ENCODE assay signal across 12 cellular contexts in the genomic region with DNA sequence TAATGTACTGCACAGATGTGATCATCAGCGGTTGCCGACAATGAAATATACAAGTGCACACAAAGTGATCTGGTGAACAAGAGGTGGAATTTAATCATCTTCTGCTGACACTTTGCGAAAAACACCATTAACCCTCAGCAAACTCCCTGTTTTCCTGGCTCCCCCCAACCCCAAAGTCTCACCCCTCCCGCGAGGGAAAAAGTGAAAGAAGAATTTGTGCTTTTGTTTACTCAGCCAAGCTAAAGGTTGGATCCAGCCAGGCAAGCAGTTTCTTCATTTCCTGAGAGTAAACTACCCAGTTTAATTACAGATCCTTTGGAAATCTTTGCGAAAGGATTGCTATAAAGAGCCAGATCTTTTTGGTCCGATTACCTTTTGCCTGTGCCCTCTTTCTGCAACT. TPM values are rescaled to one million over a fixed set of nuclear protein-coding genes. Genes with fewer than 3 reads are reported as not detected.
DNase-seq lines count a peak whose midpoint lies in the region; ATAC-seq and TF ChIP-seq lines count a peak whose summit lies in the region.
"Had no signal": no experiment of that assay in that cellular context is flagged by ENCODE, and none has a peak within 500 bp of the region (broad histone marks: within the 10 kb centered on the region; RNA-seq: fewer than 3 reads in every experiment).

No MANE protein-coding gene starts in this region.

- peak overlapping the region; percentile 59 for H3K27ac Mint-ChIP-seq in neural progenitor cell
- no peak overlapping the region for H3K27ac Mint-ChIP-seq in activated CD8-positive, alpha-beta memory T cell treated with anti-CD3 and anti-CD28 coated beads, Interleukin-2, amount 10 ng/mL, durations not matched to agents 7 days and 5 days

- DNase-seq in AG10803 (ENCODE audit: low read depth) = no peak
- DNase-seq in dorsolateral prefrontal cortex = no peak
- DNase-seq in neural progenitor cell (ENCODE audit: low spot score) = no peak
- DNase-seq in GM10266 (ENCODE audit: extremely low spot score) = no peak
- no peak for DNase-seq in activated CD8-positive, alpha-beta memory T cell treated with anti-CD3 and anti-CD28 coated beads, Interleukin-2, amount 10 ng/mL, durations not matched to agents 7 days and 5 days
- DNase-seq: activated gamma-delta T cell, mesendoderm, NCI-H510A treated with DMSO at 0.1 percent for 48 hours had no signal

- H3K9me3 ChIP-seq in HUES48 (ENCODE audit: control insufficient read depth, insufficient read depth, low read length) (no peaks in the 10 kb centered on the region), neural progenitor cell (ENCODE audit: low read depth) (no peaks in the 10 kb centered on the region)
- H3K9me3 ChIP-seq: HAP-1 had no signal

- H3K27me3 Mint-ChIP-seq in neural progenitor cell (ENCODE audit: insufficient read depth, low read depth) = peaks cover 5% of the 10 kb centered on the region
- peaks cover 49% of the 10 kb centered on the region for H3K27me3 Mint-ChIP-seq in activated CD8-positive, alpha-beta memory T cell treated with anti-CD3 and anti-CD28 coated beads, Interleukin-2, amount 10 ng/mL, durations not matched to agents 7 days and 5 days

- no peaks in the 10 kb centered on the region for H3K36me3 Mint-ChIP-seq in neural progenitor cell
- no peaks in the 10 kb centered on the region for H3K36me3 Mint-ChIP-seq in activated CD8-positive, alpha-beta memory T cell treated with anti-CD3 and anti-CD28 coated beads, Interleukin-2, amount 10 ng/mL, durations not matched to agents 7 days and 5 days

- ATAC-seq in activated CD8-positive, alpha-beta memory T cell treated with anti-CD3 and anti-CD28 coated beads, Interleukin-2, amount 10 ng/mL, durations not matched to agents 7 days and 5 days = no peak
- ATAC-seq in HG03108 (IDR thresholded peaks at IDR 0.05; ENCODE audit: unreplicated experiment) (no peak), GM19455 (IDR thresholded peaks at IDR 0.05; ENCODE audit: unreplicated experiment) (no peak)

- CTCF ChIA-PET in activated CD8-positive, alpha-beta memory T cell treated with anti-CD3 and anti-CD28 coated beads, Interleukin-2, amount 10 ng/mL, durations not matched to agents 7 days and 5 days (lab: Charles Lee) = no interaction called here

- intact Hi-C loops in dorsolateral prefrontal cortex (cut with DNase I) = no loop called here

- H3K27ac ChIP-seq in HUES48 (ENCODE audit: low read depth, low read length) (no peak overlapping the region), dorsolateral prefrontal cortex (peak overlapping the region in 58 of 59 donors; percentile 13 to 97 (median 90)), neural progenitor cell (no peak overlapping the region)

- peak overlapping the region; percentile 65 for H3K4me2 ChIP-seq in neural progenitor cell

- H4K20me1 ChIP-seq in neural progenitor cell (ENCODE audit: low read depth) = no peaks in the 10 kb centered on the region

- H3K79me2 ChIP-seq in neural progenitor cell (ENCODE audit: low read depth) = no peaks in the 10 kb centered on the region

- no peaks in the 10 kb centered on the region for H3K9me3 Mint-ChIP-seq in neural progenitor cell
- no peaks in the 10 kb centered on the region for H3K9me3 Mint-ChIP-seq in activated CD8-positive, alpha-beta memory T cell treated with anti-CD3 and anti-CD28 coated beads, Interleukin-2, amount 10 ng/mL, durations not matched to agents 7 days and 5 days (ENCODE audit: low read depth)

- TF ChIP-seq CTCF in AG10803 (conservative IDR thresholded peaks at IDR 0.05; ENCODE audit: low read length) = no peak
- TF ChIP-seq CTCF in dorsolateral prefrontal cortex (IDR thresholded peaks at IDR 0.05 in 54 of 56, conservative IDR thresholded peaks at IDR 0.05 in 2 of 56; ENCODE audit: low read depth in 1 of 56, partially characterized antibody in 56 of 56) = no peak
- no peak for TF ChIP-seq CTCF in neural progenitor cell (IDR thresholded peaks at IDR 0.05)
- no peak for TF ChIP-seq CTCF in GM10266 (IDR thresholded peaks at IDR 0.05; ENCODE audit: control insufficient read depth, insufficient read depth, low read depth, missing control alignments)

- H3K36me3 ChIP-seq in HUES48 (ENCODE audit: control insufficient read depth, insufficient read depth, low read length) (no peaks in the 10 kb centered on the region), neural progenitor cell (no peaks in the 10 kb centered on the region)
- H3K36me3 ChIP-seq: HAP-1 had no signal

- H3K4me1 Mint-ChIP-seq in neural progenitor cell = peaks cover 47% of the 10 kb centered on the region
- H3K4me1 Mint-ChIP-seq in activated CD8-positive, alpha-beta memory T cell treated with anti-CD3 and anti-CD28 coated beads, Interleukin-2, amount 10 ng/mL, durations not matched to agents 7 days and 5 days = peaks cover 2% of the 10 kb centered on the region

- H3K27me3 ChIP-seq in HUES48 (ENCODE audit: control insufficient read depth, insufficient read depth, low read length) = peaks cover 64% of the 10 kb centered on the region
- peaks cover 0 to 30% (median 0%) of the 10 kb centered on the region in 45 donors for H3K27me3 ChIP-seq in dorsolateral prefrontal cortex
- peaks cover 56% of the 10 kb centered on the region for H3K27me3 ChIP-seq in neural progenitor cell

- H3K4me3 ChIP-seq in AG10803 (ENCODE audit: low read length) (peak overlapping the region; percentile 31; the same call in 1 of the 2 replicates), HUES48 (ENCODE audit: low read depth, low read length) (peak overlapping the region; percentile 44), dorsolateral prefrontal cortex (peak overlapping the region; percentile 25 to 85 (median 69)), neural progenitor cell (peak overlapping the region; percentile 10)
- H3K4me3 ChIP-seq: HAP-1 had no signal

- H3K4me1 ChIP-seq in HUES48 (ENCODE audit: control insufficient read depth, insufficient read depth, low read length) = peaks cover 72% of the 10 kb centered on the region
- peaks cover 49% of the 10 kb centered on the region for H3K4me1 ChIP-seq in neural progenitor cell

- H2AFZ ChIP-seq in neural progenitor cell (replicated peaks) = no peak overlapping the region

- H3K9ac ChIP-seq in HUES48 (ENCODE audit: low read depth, low read length) (no peak overlapping the region), neural progenitor cell (no peak overlapping the region)

- peak overlapping the region; percentile 62 for H3K4me3 Mint-ChIP-seq in neural progenitor cell
- H3K4me3 Mint-ChIP-seq in activated CD8-positive, alpha-beta memory T cell treated with anti-CD3 and anti-CD28 coated beads, Interleukin-2, amount 10 ng/mL, durations not matched to agents 7 days and 5 days = no peak overlapping the region

- H3F3A ChIP-seq in neural progenitor cell (ENCODE audit: low read depth) = peaks cover 15% of the 10 kb centered on the region

RNA-seq across cellular contexts. Expression of gene LMO3, which starts 3.2 kb away (rescaled TPM):
- total RNA-seq in dorsolateral prefrontal cortex = 100 to 1,000 TPM; 136 to 490 (median 292) TPM
- total RNA-seq in neural progenitor cell (ENCODE audit: low replicate concordance) = 39.1 and 54.3 TPM in 2 replicates
- not detected for total RNA-seq in activated CD8-positive, alpha-beta memory T cell treated with anti-CD3 and anti-CD28 coated beads, Interleukin-2, amount 10 ng/mL, durations not matched to agents 7 days and 5 days

Comparison
In these comparisons a context has a peak if more than half of its experiments do, and no peak if none do; other contexts are left out.
1. H3K4me3 ChIP-seq: peak in every context shown above with its lines; median percentile 69 in dorsolateral prefrontal cortex; 44 in HUES48; 31 in AG10803; 10 in neural progenitor cell.
2. H3K27ac ChIP-seq: peak in dorsolateral prefrontal cortex (58 of 59); none in HUES48 (single experiment) and neural progenitor cell (single experiment).
3. RNA of gene LMO3, which starts 3.2 kb away (total RNA-seq): 136 to 490 TPM in dorsolateral prefrontal cortex and 39.1 to 54.3 TPM in neural progenitor cell; not detected in activated CD8-positive, alpha-beta memory T cell treated with anti-CD3 and anti-CD28 coated beads, Interleukin-2, amount 10 ng/mL, durations not matched to agents 7 days and 5 days; every median in the first group is over 10 times any median in the second.